13 cellular contexts compared by ENCODE assay signal in the genomic region with DNA sequence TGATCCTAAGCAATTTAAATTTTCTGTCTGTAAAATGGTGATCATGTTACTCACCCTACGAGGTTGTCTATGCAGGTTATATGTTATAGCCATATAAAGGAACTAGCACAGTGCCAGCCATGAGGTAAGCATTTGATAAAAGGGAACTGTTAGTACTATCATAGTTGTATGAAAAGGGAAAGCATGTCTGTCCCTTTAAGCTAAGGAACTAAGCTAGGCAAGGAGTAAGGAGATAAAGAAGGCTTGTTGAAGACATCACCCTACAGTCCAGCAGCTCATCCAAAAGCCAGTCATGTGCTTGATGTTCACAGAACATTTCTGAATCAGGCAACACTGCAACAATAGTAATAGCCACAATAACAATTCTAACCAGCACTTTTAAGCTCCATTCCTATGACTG.
DNase-seq lines count a peak whose midpoint lies in the region; ATAC-seq and TF ChIP-seq lines count a peak whose summit lies in the region.
"Had no signal": no experiment of that assay in that cellular context is flagged by ENCODE, and none has a peak within 500 bp of the region (broad histone marks: within the 10 kb centered on the region; RNA-seq: fewer than 3 reads in every experiment).

No MANE protein-coding gene starts in this region.

- no peak overlapping the region for H3K27ac Mint-ChIP-seq in immature natural killer cell
- H3K27ac Mint-ChIP-seq: activated CD8-positive, alpha-beta T cell treated with anti-CD3 and anti-CD28 coated beads for 36 hours had no signal

- H3K27me3 Mint-ChIP-seq in immature natural killer cell (ENCODE audit: low read depth in 3 of 3) = no peaks in the 10 kb centered on the region
- H3K27me3 Mint-ChIP-seq: activated CD8-positive, alpha-beta T cell treated with anti-CD3 and anti-CD28 coated beads for 36 hours had no signal

- H3K23ac ChIP-seq in mesenchymal stem cell (ENCODE audit: low read length in 2 of 2) = no peak overlapping the region

- H3K27ac ChIP-seq in 22Rv1 (peak overlapping the region; percentile 58), body of pancreas (peak overlapping the region; percentile 58 to 91 (median 69)), mesenchymal stem cell (ENCODE audit: low read length, poor library complexity, severe bottlenecking) (peak overlapping the region; percentile 84)

- intact Hi-C loops in body of pancreas (cut with DNase I) = no loop called here

- H2BK5ac ChIP-seq in mesenchymal stem cell (ENCODE audit: low read depth, low read length, poor library complexity, severe bottlenecking) = no peak overlapping the region

- H4K8ac ChIP-seq in mesenchymal stem cell (ENCODE audit: low read length) = no peak overlapping the region

- TF ChIP-seq CTCF in 22Rv1 (IDR thresholded peaks at IDR 0.05) (no peak), body of pancreas (IDR thresholded peaks at IDR 0.05) (no peak)

- peaks cover 11 to 36% of the 10 kb centered on the region in 2 donors for H3K4me1 Mint-ChIP-seq in immature natural killer cell

- ATAC-seq in HG03064 (IDR thresholded peaks at IDR 0.05; ENCODE audit: low read depth, unreplicated experiment) (peak; percentile 6), body of pancreas (no peak)
- ATAC-seq: activated CD8-positive, alpha-beta T cell treated with anti-CD3 and anti-CD28 coated beads for 36 hours; esophagus mucosa; K562 had no signal

- H3K9me3 Mint-ChIP-seq in immature natural killer cell = no peaks in the 10 kb centered on the region
- H3K9me3 Mint-ChIP-seq: activated CD8-positive, alpha-beta T cell treated with anti-CD3 and anti-CD28 coated beads for 36 hours had no signal

- no peak overlapping the region for H3K4me3 Mint-ChIP-seq in immature natural killer cell
- H3K4me3 Mint-ChIP-seq: activated CD8-positive, alpha-beta T cell treated with anti-CD3 and anti-CD28 coated beads for 36 hours had no signal

- no peaks in the 10 kb centered on the region for H3K79me1 ChIP-seq in mesenchymal stem cell (replicated peaks; ENCODE audit: low read length, poor library complexity, severe bottlenecking)

- H4K91ac ChIP-seq in mesenchymal stem cell (ENCODE audit: low read length) = no peak overlapping the region

- H3K36me3 Mint-ChIP-seq in immature natural killer cell = peaks cover 0 to 9% (median 5%) of the 10 kb centered on the region in 3 donors

- WGBS in body of pancreas, 2 donors = 15 to 25% methylated on average over 1 of the region's 1 CpG
- 80% methylated on average over 1 of the region's 1 CpG for WGBS in mesenchymal stem cell

- no peak overlapping the region for H3K4ac ChIP-seq in mesenchymal stem cell (ENCODE audit: low read depth in 1 of 2, low read length in 2 of 2)

- H3K36me3 ChIP-seq in body of pancreas (replicated peaks in 1 of 2; ENCODE audit: insufficient read depth in 1 of 2, low read depth in 2 of 2) = no peaks in the 10 kb centered on the region
- no peaks in the 10 kb centered on the region for H3K36me3 ChIP-seq in mesenchymal stem cell (ENCODE audit: control insufficient read depth in 1 of 2, insufficient read depth in 2 of 2, low read depth in 1 of 2, low read length in 2 of 2)

- no peak overlapping the region for H2AK5ac ChIP-seq in mesenchymal stem cell (ENCODE audit: low read length, severe bottlenecking)

- no peak overlapping the region for H3K14ac ChIP-seq in mesenchymal stem cell (ENCODE audit: low read length in 2 of 2)

- no peak overlapping the region for H3K4me2 ChIP-seq in mesenchymal stem cell (ENCODE audit: low read length, poor library complexity, severe bottlenecking)
- H3K4me2 ChIP-seq: SK-N-SH had no signal

- H3K18ac ChIP-seq in mesenchymal stem cell (ENCODE audit: low read depth in 1 of 2, low read length in 2 of 2) = no peak overlapping the region

- H2AFZ ChIP-seq in mesenchymal stem cell (ENCODE audit: low read depth, low read length) = no peak overlapping the region

- DNase-seq in body of pancreas = peak in 2 of 4 donors; percentile 29 to 42
- no peak for DNase-seq in mesenchymal stem cell
- DNase-seq in mesenteric fat pad (ENCODE audit: low spot score) = no peak
- DNase-seq in HuH-7.5 (ENCODE audit: low spot score) = no peak
- no peak for DNase-seq in NCI-H524 (lab: John Stamatoyannopoulos, UW)
- no peak for DNase-seq in immature natural killer cell
- DNase-seq: activated CD8-positive, alpha-beta T cell treated with anti-CD3 and anti-CD28 coated beads for 36 hours; NCI-H774; SK-N-SH had no signal

- H3K9me3 ChIP-seq in body of pancreas (no peaks in the 10 kb centered on the region), mesenchymal stem cell (ENCODE audit: control insufficient read depth, low read length) (no peaks in the 10 kb centered on the region)
- H3K9me3 ChIP-seq: SK-N-SH had no signal

- no peak for TF ChIP-seq POLR2A in body of pancreas (IDR thresholded peaks at IDR 0.05)

- H3K9ac ChIP-seq in mesenchymal stem cell (ENCODE audit: low read length) = no peak overlapping the region
- H3K9ac ChIP-seq: SK-N-SH had no signal

- peaks cover 51% of the 10 kb centered on the region for H3K4me1 ChIP-seq in body of pancreas
- no peaks in the 10 kb centered on the region for H3K4me1 ChIP-seq in mesenchymal stem cell (ENCODE audit: control insufficient read depth, insufficient read depth, low read depth, low read length)

- H3K27me3 ChIP-seq in body of pancreas = no peaks in the 10 kb centered on the region
- no peaks in the 10 kb centered on the region for H3K27me3 ChIP-seq in mesenchymal stem cell (ENCODE audit: control insufficient read depth in 1 of 2, insufficient read depth in 1 of 2, low read length in 2 of 2)

- no peak overlapping the region for H3K4me3 ChIP-seq in body of pancreas
- no peak overlapping the region for H3K4me3 ChIP-seq in mesenchymal stem cell (ENCODE audit: insufficient read depth in 1 of 2, low read depth in 1 of 2, low read length in 2 of 2)
- H3K4me3 ChIP-seq: K562 had no signal

- H2BK15ac ChIP-seq in mesenchymal stem cell (ENCODE audit: low read depth, poor library complexity, severe bottlenecking) = no peak overlapping the region

- H2BK120ac ChIP-seq in mesenchymal stem cell (ENCODE audit: low read depth, low read length) = no peak overlapping the region

- no peak overlapping the region for H2BK12ac ChIP-seq in mesenchymal stem cell (ENCODE audit: low read length in 2 of 2)
